In genomic region chr1:19009126-19009881, GRCh38 we compare ENCODE assay signal across 14 cellular contexts. TPM values are rescaled to one million over a fixed set of nuclear protein-coding genes. Genes with fewer than 3 reads are reported as not detected.
A peak's percentile ranks its signal among the peaks of the same experiment; 100 is the strongest.
DNase-seq lines count a peak whose midpoint lies in the region; ATAC-seq and TF ChIP-seq lines count a peak whose summit lies in the region.
"Had no signal": no experiment of that assay in that cellular context is flagged by ENCODE, and none has a peak within 500 bp of the region (broad histone marks: within the 10 kb centered on the region; RNA-seq: fewer than 3 reads in every experiment).

No MANE protein-coding gene starts in this region.

- TF ChIP-seq CTCF in activated CD8-positive, alpha-beta T cell treated with anti-CD3 and anti-CD28 coated beads for 36 hours (IDR thresholded peaks at IDR 0.05), result no peak
- TF ChIP-seq CTCF in SK-N-SH (IDR thresholded peaks at IDR 0.05), result no peak
- TF ChIP-seq CTCF in fibroblast of lung (conservative IDR thresholded peaks at IDR 0.05 in 1 of 2, IDR thresholded peaks at IDR 0.05 in 1 of 2; ENCODE audit: low read depth in 1 of 2, low read length in 2 of 2), result no peak
- no peak for TF ChIP-seq CTCF in stomach (IDR thresholded peaks at IDR 0.05)

- H3K27ac ChIP-seq in SK-N-SH (ENCODE audit: low read depth in 2 of 2, low read length in 1 of 2) (peak overlapping the region in 1 of 2 experiments; percentile 82; a peak in 2 of 4 replicates), fibroblast of lung (ENCODE audit: insufficient read depth, low read length) (peak overlapping the region; percentile 78), stomach (peak overlapping the region; percentile 18 to 90 (median 88))
- H3K27ac ChIP-seq: parathyroid adenoma had no signal

- no peak for ATAC-seq in activated CD8-positive, alpha-beta T cell treated with anti-CD3 and anti-CD28 coated beads for 36 hours
- ATAC-seq in activated CD8-positive, alpha-beta T cell treated with anti-CD3 and anti-CD28 coated beads, Interleukin-2, amount 10 ng/mL, durations not matched to agents 7 days and 5 days, result no peak
- no peak for ATAC-seq in GM21526 (IDR thresholded peaks at IDR 0.05; ENCODE audit: low FRiP score, unreplicated experiment)
- ATAC-seq: mucosa of descending colon had no signal

- H3K4me3 ChIP-seq in SK-N-SH (ENCODE audit: low read depth in 2 of 2, low read length in 1 of 2) (no peak overlapping the region), fibroblast of lung (replicated peaks in 1 of 4; ENCODE audit: control extremely low read depth in 1 of 4, insufficient read depth in 1 of 4, low read depth in 3 of 4, low read length in 4 of 4) (no peak overlapping the region), stomach (no peak overlapping the region)
- H3K4me3 ChIP-seq: mucosa of descending colon had no signal

- CTCF ChIA-PET in activated CD8-positive, alpha-beta T cell treated with anti-CD3 and anti-CD28 coated beads for 36 hours (lab: Charles Lee), result interaction anchor here (0.8 to 1.5 kb wide), 3 partner anchors 9 to 211 kb away, joined by 3 read pairs; partner anchors contain the start of gene IFFO2
- CTCF ChIA-PET in activated CD8-positive, alpha-beta T cell treated with anti-CD3 and anti-CD28 coated beads, Interleukin-2, amount 10 ng/mL, durations not matched to agents 7 days and 5 days (lab: Charles Lee), result interaction anchor here (0.6 to 2.3 kb wide), 2 partner anchors 102 to 125 kb away, joined by 3 to 11 read pairs; no protein-coding TSS in a partner anchor
- CTCF ChIA-PET in SK-N-SH (lab: Yijun Ruan, JAX), result interaction anchor here (0.6 to 1.2 kb wide), 2 partner anchors 10 to 23 kb away, joined by 3 to 4 read pairs; no protein-coding TSS in a partner anchor

- H3K27me3 ChIP-seq in SK-N-SH (ENCODE audit: insufficient read depth) (no peaks in the 10 kb centered on the region), fibroblast of lung (ENCODE audit: control insufficient read depth, insufficient read depth, low read length) (no peaks in the 10 kb centered on the region), stomach (no peaks in the 10 kb centered on the region)

- TF ChIP-seq RAD21 in SK-N-SH (IDR thresholded peaks at IDR 0.05; ENCODE audit: low read length), result no peak

- H3K36me3 Mint-ChIP-seq in activated CD8-positive, alpha-beta T cell treated with anti-CD3 and anti-CD28 coated beads for 36 hours (ENCODE audit: low read depth), result no peaks in the 10 kb centered on the region
- H3K36me3 Mint-ChIP-seq in activated CD8-positive, alpha-beta T cell treated with anti-CD3 and anti-CD28 coated beads, Interleukin-2, amount 10 ng/mL, durations not matched to agents 7 days and 5 days (ENCODE audit: low read depth), result no peaks in the 10 kb centered on the region

- H3K79me2 ChIP-seq in SK-N-SH (ENCODE audit: insufficient read depth) (no peaks in the 10 kb centered on the region), fibroblast of lung (ENCODE audit: control insufficient read depth, insufficient read depth, low read length) (no peaks in the 10 kb centered on the region)
- H3K79me2 ChIP-seq: parathyroid adenoma had no signal

- no peak overlapping the region for H3K4me2 ChIP-seq in SK-N-SH
- H3K4me2 ChIP-seq in fibroblast of lung (ENCODE audit: extremely low read depth, insufficient read depth, low read length), result no peak overlapping the region

- H3F3A ChIP-seq in SK-N-SH (replicated peaks; ENCODE audit: insufficient read depth), result peaks cover 19% of the 10 kb centered on the region

- intact Hi-C loops in activated CD8-positive, alpha-beta T cell treated with anti-CD3 and anti-CD28 coated beads for 36 hours (cut with micrococcal nuclease), result no loop called here
- intact Hi-C loops in stomach (cut with DNase I; ENCODE audit: low total_unique reads), result no loop called here

- peaks cover 3% of the 10 kb centered on the region for H3K27me3 Mint-ChIP-seq in activated CD8-positive, alpha-beta T cell treated with anti-CD3 and anti-CD28 coated beads for 36 hours
- H3K27me3 Mint-ChIP-seq in activated CD8-positive, alpha-beta T cell treated with anti-CD3 and anti-CD28 coated beads, Interleukin-2, amount 10 ng/mL, durations not matched to agents 7 days and 5 days (ENCODE audit: low read depth), result peaks cover 7% of the 10 kb centered on the region

- no peak overlapping the region for H3K4me3 Mint-ChIP-seq in activated CD8-positive, alpha-beta T cell treated with anti-CD3 and anti-CD28 coated beads for 36 hours
- no peak overlapping the region for H3K4me3 Mint-ChIP-seq in activated CD8-positive, alpha-beta T cell treated with anti-CD3 and anti-CD28 coated beads, Interleukin-2, amount 10 ng/mL, durations not matched to agents 7 days and 5 days

- TF ChIP-seq POLR2A in stomach (IDR thresholded peaks at IDR 0.05), result no peak

- no peaks in the 10 kb centered on the region for H3K9me3 ChIP-seq in SK-N-SH
- H3K9me3 ChIP-seq in fibroblast of lung (ENCODE audit: control insufficient read depth, insufficient read depth, low read depth, low read length), result no peaks in the 10 kb centered on the region
- no peaks in the 10 kb centered on the region for H3K9me3 ChIP-seq in stomach
- H3K9me3 ChIP-seq: mucosa of descending colon had no signal

- H3K9me2 ChIP-seq in SK-N-SH, result no peaks in the 10 kb centered on the region

- H3K4me1 ChIP-seq in SK-N-SH (ENCODE audit: control insufficient read depth in 1 of 2, insufficient read depth in 2 of 2, low read depth in 1 of 2, low read length in 1 of 2), result peaks cover 27 to 41% of the 10 kb centered on the region in 2 experiments; a peak in 3 of 4 replicates
- peaks cover 33% of the 10 kb centered on the region for H3K4me1 ChIP-seq in fibroblast of lung (ENCODE audit: control insufficient read depth, extremely low read depth, insufficient read depth, low read length)
- H3K4me1 ChIP-seq in stomach, result peaks cover 46 to 69% (median 60%) of the 10 kb centered on the region in 4 donors
- H3K4me1 ChIP-seq: parathyroid adenoma had no signal

- peaks cover 34% of the 10 kb centered on the region for H3K4me1 Mint-ChIP-seq in activated CD8-positive, alpha-beta T cell treated with anti-CD3 and anti-CD28 coated beads for 36 hours (ENCODE audit: low read depth)
- H3K4me1 Mint-ChIP-seq in activated CD8-positive, alpha-beta T cell treated with anti-CD3 and anti-CD28 coated beads, Interleukin-2, amount 10 ng/mL, durations not matched to agents 7 days and 5 days (ENCODE audit: low read depth), result peaks cover 28% of the 10 kb centered on the region

- H3K27ac Mint-ChIP-seq in activated CD8-positive, alpha-beta T cell treated with anti-CD3 and anti-CD28 coated beads for 36 hours, result peak overlapping the region; percentile 40
- no peak overlapping the region for H3K27ac Mint-ChIP-seq in activated CD8-positive, alpha-beta T cell treated with anti-CD3 and anti-CD28 coated beads, Interleukin-2, amount 10 ng/mL, durations not matched to agents 7 days and 5 days

- POLR2A ChIA-PET in activated CD8-positive, alpha-beta T cell treated with anti-CD3 and anti-CD28 coated beads for 36 hours (lab: Charles Lee), result interaction anchor here (0.8 to 1.2 kb wide), 4 partner anchors 8 to 40 kb away, joined by 3 to 4 read pairs (median 4); no protein-coding TSS in a partner anchor
- POLR2A ChIA-PET in activated CD8-positive, alpha-beta T cell treated with anti-CD3 and anti-CD28 coated beads, Interleukin-2, amount 10 ng/mL, durations not matched to agents 7 days and 5 days (lab: Charles Lee), result interaction anchor here (0.6 to 3.1 kb wide), 2 partner anchors 82 to 587 kb away, joined by 3 to 11 read pairs; a partner anchor contains a TSS
- POLR2A ChIA-PET in SK-N-SH (lab: Yijun Ruan, JAX), result no interaction called here

- H2AFZ ChIP-seq in SK-N-SH (ENCODE audit: low read depth) (no peak overlapping the region), fibroblast of lung (ENCODE audit: low read length) (no peak overlapping the region)
- H2AFZ ChIP-seq: parathyroid adenoma had no signal

- no peak for TF ChIP-seq EP300 in SK-N-SH (IDR thresholded peaks at IDR 0.05; ENCODE audit: borderline replicate concordance in 1 of 2, low read depth in 1 of 2, low read length in 1 of 2)
- no peak for TF ChIP-seq EP300 in stomach (IDR thresholded peaks at IDR 0.05)

- WGBS in SK-N-SH (ENCODE audit: low lambda C conversion rate), result 87% methylated on average over 17 of the region's 17 CpGs
- 78 to 88% (median 79%) methylated on average over 17 of the region's 17 CpGs for WGBS in stomach, 5 donors

- H4K20me1 ChIP-seq in SK-N-SH (ENCODE audit: insufficient read depth), result no peaks in the 10 kb centered on the region
- no peaks in the 10 kb centered on the region for H4K20me1 ChIP-seq in fibroblast of lung (ENCODE audit: control insufficient read depth, extremely low read depth, insufficient read depth, low read length)

- no peaks in the 10 kb centered on the region for H3K36me3 ChIP-seq in SK-N-SH (replicated peaks in 1 of 2; ENCODE audit: control insufficient read depth in 1 of 2, insufficient read depth in 2 of 2, low read length in 1 of 2)
- no peaks in the 10 kb centered on the region for H3K36me3 ChIP-seq in fibroblast of lung (ENCODE audit: control insufficient read depth, insufficient read depth, low read length)
- H3K36me3 ChIP-seq in stomach, result no peaks in the 10 kb centered on the region

- no peak for DNase-seq in activated CD8-positive, alpha-beta T cell treated with anti-CD3 and anti-CD28 coated beads for 36 hours
- DNase-seq in activated CD8-positive, alpha-beta T cell treated with anti-CD3 and anti-CD28 coated beads, Interleukin-2, amount 10 ng/mL, durations not matched to agents 7 days and 5 days, result no peak
- DNase-seq in SK-N-SH (no peak), fibroblast of lung (ENCODE audit: low read depth in 2 of 2) (no peak), stomach (no peak), hepatic stellate cell (ENCODE audit: low spot score) (no peak)
- no peak for DNase-seq in activated CD4-positive, alpha-beta T cell treated with anti-CD3 and anti-CD28 coated beads, Interleukin-2, amount 50 U/mL, for 1 hour
- DNase-seq: erythroblast, kidney, mucosa of descending colon, NCI-H187 treated with DMSO at 0.1 percent for 48 hours, NCI-H524 had no signal

- peak overlapping the region; percentile 11; the same call in 1 of the 2 replicates for H3K9ac ChIP-seq in SK-N-SH
- no peak overlapping the region for H3K9ac ChIP-seq in fibroblast of lung (ENCODE audit: insufficient read depth, low read length)
- H3K9ac ChIP-seq: parathyroid adenoma had no signal

- no peaks in the 10 kb centered on the region for H3K9me3 Mint-ChIP-seq in activated CD8-positive, alpha-beta T cell treated with anti-CD3 and anti-CD28 coated beads for 36 hours
- H3K9me3 Mint-ChIP-seq in activated CD8-positive, alpha-beta T cell treated with anti-CD3 and anti-CD28 coated beads, Interleukin-2, amount 10 ng/mL, durations not matched to agents 7 days and 5 days (ENCODE audit: insufficient read depth), result no peaks in the 10 kb centered on the region

RNA-seq across cellular contexts. Expression of gene IFFO2, which starts 52.8 kb away (rescaled TPM):
- total RNA-seq in activated CD8-positive, alpha-beta T cell treated with anti-CD3 and anti-CD28 coated beads for 36 hours, result 10 to 100 TPM; 23.7 to 26.4 TPM
- total RNA-seq in activated CD8-positive, alpha-beta T cell treated with anti-CD3 and anti-CD28 coated beads, Interleukin-2, amount 10 ng/mL, durations not matched to agents 7 days and 5 days, result 1 to 10 TPM; 7.2 to 8.2 TPM
- polyA plus RNA-seq in SK-N-SH (2012; rRNA removed) (10.5 TPM in 2 replicates), fibroblast of lung (7.3 and 10.4 TPM in 2 replicates), stomach (1 to 10 TPM in 2 of 3 donors, under 1 TPM in 1; 0.92 to 5.1 (median 3.4) TPM)
- 8.2 and 9.1 TPM in 2 replicates for polyA plus RNA-seq in SK-N-SH (2012; cell fraction: cytosol; rRNA removed)
- 18.5 and 29.7 TPM in 2 replicates for polyA plus RNA-seq in SK-N-SH (2012; cell fraction: nucleus; rRNA removed)
- total RNA-seq in fibroblast of lung (5.6 and 5.8 TPM in 2 replicates), stomach (10 to 100 TPM in 2 of 5 donors, 1 to 10 TPM in 2, under 1 TPM in 1; 0.58 to 47.8 (median 7.7) TPM)
- polyA plus RNA-seq in fibroblast of lung (2012), result 7.1 and 8.5 TPM in 2 replicates
- polyA minus RNA-seq in fibroblast of lung (ENCODE audit: low replicate concordance), result 18.6 and 27.1 TPM in 2 replicates
